Comparison of ENCODE assay signal across 25 cellular contexts in genomic region chr3:196789773-196790419, GRCh38. TPM values are rescaled to one million over a fixed set of nuclear protein-coding genes. Genes with fewer than 3 reads are reported as not detected.
DNase-seq lines count a peak whose midpoint lies in the region; TF ChIP-seq lines count a peak whose summit lies in the region.
"Had no signal": no experiment of that assay in that cellular context is flagged by ENCODE, and none has a peak within 500 bp of the region (broad histone marks: within the 10 kb centered on the region; RNA-seq: fewer than 3 reads in every experiment).

No MANE protein-coding gene starts in this region.

- peaks cover 33% of the 10 kb centered on the region for H3K4me1 Mint-ChIP-seq in Caco-2 (ENCODE audit: low read depth, unreplicated experiment)
- H3K4me1 Mint-ChIP-seq in T-helper 2 cell treated with Interferon-gamma antibody and Interleukin-4, amounts not matched to agents 5 μg/mL and 100 μg/mL, for 36 hours (ENCODE audit: low read depth) = peaks cover 3% of the 10 kb centered on the region

- H3K4me3 ChIP-seq in Caco-2 (ENCODE audit: low read depth, low read length) (no peak overlapping the region), epithelial cell of proximal tubule (ENCODE audit: low read depth, low read length) (no peak overlapping the region), trophoblast cell (ENCODE audit: low read depth, low read length) (no peak overlapping the region)
- H3K4me3 ChIP-seq: adrenal gland, breast epithelium, colonic mucosa, GM23248, K562, vagina had no signal

- H3K23ac ChIP-seq in trophoblast cell (ENCODE audit: low read length) = no peak overlapping the region

- no CpG with 5 or more reads among the region's 8 CpGs for WGBS in trophoblast cell (ENCODE audit: extremely low coverage, insufficient coverage, insufficient read length)

- TF ChIP-seq CTCF in Caco-2 (IDR thresholded peaks at IDR 0.05; ENCODE audit: insufficient read depth in 1 of 2, low read depth in 1 of 2, low read length in 1 of 2, severe bottlenecking in 1 of 2, unreplicated experiment in 1 of 2) (no peak), epithelial cell of proximal tubule (conservative IDR thresholded peaks at IDR 0.05; ENCODE audit: low read depth, low read length) (peak; percentile 21)

- H4K8ac ChIP-seq in trophoblast cell (ENCODE audit: low read depth, low read length) = no peak overlapping the region

- BruUV-seq in Caco-2 (replicated peaks; lab: Mats Ljungman, UMichigan) = no TSS peak

- H3K9me3 ChIP-seq in Caco-2 (no peaks in the 10 kb centered on the region), trophoblast cell (ENCODE audit: insufficient read depth, low read depth, low read length) (peaks cover 5% of the 10 kb centered on the region)
- H3K9me3 ChIP-seq: adrenal gland, breast epithelium, colonic mucosa, vagina had no signal

- POLR2A ChIA-PET in Caco-2 (lab: Charles Lee) = interaction anchor here (1.0 to 1.6 kb wide), 3 partner anchors 50 to 153 kb away, joined by 3 to 13 read pairs (median 7); partner anchors contain the start of genes NCBP2, PAK2 and SENP5

- no peak overlapping the region for H2BK5ac ChIP-seq in trophoblast cell (ENCODE audit: low read depth, low read length, poor library complexity)

- H3K36me3 ChIP-seq in Caco-2 (ENCODE audit: control insufficient read depth, insufficient read depth, low read length) (no peaks in the 10 kb centered on the region; the same call in none of the 2 replicates), trophoblast cell (ENCODE audit: control insufficient read depth in 1 of 2, insufficient read depth in 2 of 2, low read length in 2 of 2) (peaks cover 8 to 9% of the 10 kb centered on the region in 2 experiments)
- H3K36me3 ChIP-seq: adrenal gland, breast epithelium, colonic mucosa had no signal

- H3K4me1 ChIP-seq in Caco-2 (peaks cover 76% of the 10 kb centered on the region), trophoblast cell (ENCODE audit: control insufficient read depth in 1 of 2, insufficient read depth in 2 of 2, low read length in 2 of 2) (peaks cover 17 to 26% of the 10 kb centered on the region in 2 experiments)
- H3K4me1 ChIP-seq: breast epithelium, colonic mucosa, vagina had no signal

- H3K4me3 Mint-ChIP-seq in Caco-2 (ENCODE audit: unreplicated experiment) = peak overlapping the region; percentile 29
- no peak overlapping the region for H3K4me3 Mint-ChIP-seq in T-helper 2 cell treated with Interferon-gamma antibody and Interleukin-4, amounts not matched to agents 5 μg/mL and 100 μg/mL, for 36 hours
- H3K4me3 Mint-ChIP-seq: activated CD4-positive, alpha-beta memory T cell treated with anti-CD3 and anti-CD28 coated beads, Interleukin-2, amount 10 ng/mL, durations not matched to agents 7 days and 5 days; CD8-positive, alpha-beta T cell had no signal

- peak overlapping the region; percentile 73 for H2BK12ac ChIP-seq in trophoblast cell (ENCODE audit: low read length)

- no peak overlapping the region for H4K12ac ChIP-seq in trophoblast cell (ENCODE audit: low read depth, low read length)

- H3K27ac Mint-ChIP-seq in Caco-2 (ENCODE audit: unreplicated experiment) = peak overlapping the region; percentile 72
- H3K27ac Mint-ChIP-seq in T-helper 2 cell treated with Interferon-gamma antibody and Interleukin-4, amounts not matched to agents 5 μg/mL and 100 μg/mL, for 36 hours = no peak overlapping the region
- H3K27ac Mint-ChIP-seq: activated CD4-positive, alpha-beta memory T cell treated with anti-CD3 and anti-CD28 coated beads, Interleukin-2, amount 10 ng/mL, durations not matched to agents 7 days and 5 days; CD8-positive, alpha-beta T cell had no signal

- H3K27me3 Mint-ChIP-seq in Caco-2 (ENCODE audit: insufficient read depth, unreplicated experiment) = no peaks in the 10 kb centered on the region
- H3K27me3 Mint-ChIP-seq in T-helper 2 cell treated with Interferon-gamma antibody and Interleukin-4, amounts not matched to agents 5 μg/mL and 100 μg/mL, for 36 hours (ENCODE audit: low read depth) = no peaks in the 10 kb centered on the region
- H3K27me3 Mint-ChIP-seq: activated CD4-positive, alpha-beta memory T cell treated with anti-CD3 and anti-CD28 coated beads, Interleukin-2, amount 10 ng/mL, durations not matched to agents 7 days and 5 days had no signal

- H3K4me2 ChIP-seq in trophoblast cell (ENCODE audit: low read length) = no peak overlapping the region

- CTCF ChIA-PET in Caco-2 (lab: Charles Lee) = interaction anchor here (0.6 to 0.8 kb wide), 2 partner anchors 50 to 86 kb away, joined by 3 to 8 read pairs; partner anchors contain the start of gene PAK2

- H4K91ac ChIP-seq in trophoblast cell (ENCODE audit: low read depth, low read length) = no peak overlapping the region

- peak overlapping the region; percentile 43 for H3K4ac ChIP-seq in trophoblast cell (ENCODE audit: low read depth, low read length)

- H3K14ac ChIP-seq in trophoblast cell (ENCODE audit: low read length) = no peak overlapping the region

- H3K9me3 Mint-ChIP-seq in Caco-2 (ENCODE audit: unreplicated experiment) = peaks cover 11% of the 10 kb centered on the region
- peaks cover 36% of the 10 kb centered on the region for H3K9me3 Mint-ChIP-seq in T-helper 2 cell treated with Interferon-gamma antibody and Interleukin-4, amounts not matched to agents 5 μg/mL and 100 μg/mL, for 36 hours

- peak overlapping the region; percentile 20 for H2BK120ac ChIP-seq in trophoblast cell (ENCODE audit: insufficient read depth, low read length, poor library complexity)

- H3K9ac ChIP-seq in trophoblast cell (ENCODE audit: low read length) = no peak overlapping the region
- H3K9ac ChIP-seq: GM23248 had no signal

- peaks cover 61% of the 10 kb centered on the region for H3K36me3 Mint-ChIP-seq in Caco-2 (ENCODE audit: insufficient read depth, unreplicated experiment)
- peaks cover 80% of the 10 kb centered on the region for H3K36me3 Mint-ChIP-seq in T-helper 2 cell treated with Interferon-gamma antibody and Interleukin-4, amounts not matched to agents 5 μg/mL and 100 μg/mL, for 36 hours (ENCODE audit: low read depth)

- no peak overlapping the region for H2AFZ ChIP-seq in trophoblast cell (ENCODE audit: insufficient read depth, low read length, poor library complexity)
- H2AFZ ChIP-seq: GM23248 had no signal

- peak; percentile 84 to 88 for DNase-seq in Caco-2
- DNase-seq in M059J (ENCODE audit: low read depth) = peak; percentile 43
- DNase-seq in epithelial cell of proximal tubule (ENCODE audit: low read depth) = no peak
- peak; percentile 27 to 43 for DNase-seq in trophoblast cell
- no peak for DNase-seq in GM19238 (ENCODE audit: insufficient read length, low spot score)
- no peak for DNase-seq in NCI-H2081 (lab: John Stamatoyannopoulos, UW)
- DNase-seq in T-helper 2 cell treated with Interferon-gamma antibody and Interleukin-4, amounts not matched to agents 5 μg/mL and 100 μg/mL, for 36 hours (ENCODE audit: low spot score) = no peak
- DNase-seq: activated CD4-positive, alpha-beta memory T cell treated with anti-CD3 and anti-CD28 coated beads, Interleukin-2, amount 10 ng/mL, durations not matched to agents 7 days and 5 days; activated CD4-positive, CD25-positive, alpha-beta regulatory T cell treated with anti-CD3 and anti-CD28 coated beads, Interleukin-2, amount 50 U/mL, for 72 hours; activated gamma-delta T cell; activated T-cell treated with anti-CD3 and anti-CD28 coated beads for 4 hours; adrenal gland; CD8-positive, alpha-beta T cell; colonic mucosa; DMS79; effector memory CD4-positive, alpha-beta T cell; GM23248; NCI-H1417 treated with DMSO at 0.1 percent for 48 hours; NCI-H446; SHP77; small intestine; stimulated activated CD4-positive, alpha-beta T cell treated with anti-CD3 and anti-CD28 coated beads, Interleukin-2, amount 100 ng/mL, for 24 hours had no signal

- peaks cover 13% of the 10 kb centered on the region for H3K79me1 ChIP-seq in trophoblast cell (ENCODE audit: low read length)

- no peaks in the 10 kb centered on the region for H3K27me3 ChIP-seq in Caco-2 (replicated peaks; ENCODE audit: control insufficient read depth, insufficient read depth, low read length)
- H3K27me3 ChIP-seq in trophoblast cell (ENCODE audit: insufficient read depth, low read length) = no peaks in the 10 kb centered on the region
- H3K27me3 ChIP-seq: adrenal gland, breast epithelium, colonic mucosa, vagina had no signal

- peaks cover 12% of the 10 kb centered on the region for H3K79me2 ChIP-seq in trophoblast cell (ENCODE audit: control insufficient read depth, insufficient read depth, low read length, poor library complexity)

- intact Hi-C loops in Caco-2 (cut with micrococcal nuclease; ENCODE audit: unreplicated experiment) = loop anchor here (1.0 to 5.0 kb wide), 2 partner anchors 38 to 51 kb away; partner anchors contain the start of gene PAK2

- H3K27ac ChIP-seq in trophoblast cell (ENCODE audit: low read depth, low read length) = peak overlapping the region; percentile 6
- H3K27ac ChIP-seq: adrenal gland, breast epithelium, colonic mucosa, GM23248, vagina had no signal

- H2AK5ac ChIP-seq in trophoblast cell (ENCODE audit: low read length) = no peak overlapping the region

- H3K18ac ChIP-seq in trophoblast cell (ENCODE audit: low read length) = peak overlapping the region; percentile 90

RNA-seq across cellular contexts. Expression of gene PAK2, which starts 50.2 kb away (rescaled TPM):
- total RNA-seq in Caco-2 (2022) (73.7 and 89.6 TPM in 2 replicates), epithelial cell of proximal tubule (36.5 and 52.1 TPM in 2 replicates)
- 35.2 and 57.4 TPM in 2 replicates for total RNA-seq in M059J (2014; rRNA removed; shearing (Covaris generic))
- 38.4 and 40.0 TPM in 2 replicates for polyA plus RNA-seq in trophoblast cell (2013)

Comparison
In these comparisons a context has a peak if more than half of its experiments do, and no peak if none do; other contexts are left out.
1. DNase-seq: peak in Caco-2 (2 of 2), M059J (single experiment) and trophoblast cell (2 of 2); none in epithelial cell of proximal tubule (single experiment), GM19238 (single experiment), NCI-H2081 (0 of 2) and T-helper 2 cell treated with Interferon-gamma antibody and Interleukin-4, amounts not matched to agents 5 μg/mL and 100 μg/mL, for 36 hours (single experiment).